ENCODE assay signal across 1 cellular context in the genomic region with DNA sequence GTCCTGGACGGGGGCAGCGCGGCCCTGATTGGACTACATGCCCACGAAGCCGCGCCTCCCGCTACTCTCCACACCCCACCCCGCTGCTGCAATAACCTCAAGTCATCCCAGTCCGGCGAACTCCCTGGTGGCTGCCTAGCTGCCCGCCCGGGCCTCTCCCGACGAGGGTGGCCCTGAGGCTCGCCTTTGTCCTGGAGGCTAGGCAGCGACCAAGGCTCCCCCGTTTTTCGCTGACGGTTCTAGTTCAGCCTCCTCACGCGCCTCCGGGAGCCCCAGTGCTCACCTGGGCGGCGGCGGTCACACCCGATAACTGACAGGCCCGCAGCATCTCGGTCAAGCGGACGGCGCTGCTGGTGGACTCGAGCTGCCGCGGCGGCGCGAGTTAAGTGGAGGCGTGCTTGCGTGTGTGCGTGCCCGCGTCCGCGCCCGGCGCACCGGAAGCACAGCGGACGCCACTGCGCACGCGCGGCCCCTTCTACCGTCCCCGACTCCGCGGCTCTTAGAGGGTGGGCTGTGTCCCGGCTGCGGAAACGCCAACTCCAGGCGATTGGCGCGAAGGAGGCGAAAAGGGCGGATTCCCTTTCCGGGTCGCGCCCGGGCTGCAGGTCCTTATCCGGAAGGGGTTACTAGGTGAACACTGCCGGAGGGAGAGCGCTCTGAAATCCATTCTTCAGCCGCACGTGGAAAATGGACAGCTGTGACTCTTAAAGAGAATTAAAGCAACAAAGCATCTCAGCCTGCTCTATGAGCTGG.
A peak's percentile ranks its signal among the peaks of the same experiment; 100 is the strongest.
TF ChIP-seq lines count a peak whose summit lies in the region.

A gene (minus strand): TSS at position 408 of the 753 bp plus-strand sequence. CDS start 80 bp downstream, at position 328.

TF ChIP-seq in HCT116, 20 proteins besides CTCF, POLR2A, EP300 and RAD21 (continued from another document):
- TF ChIP-seq, protein P1, sequence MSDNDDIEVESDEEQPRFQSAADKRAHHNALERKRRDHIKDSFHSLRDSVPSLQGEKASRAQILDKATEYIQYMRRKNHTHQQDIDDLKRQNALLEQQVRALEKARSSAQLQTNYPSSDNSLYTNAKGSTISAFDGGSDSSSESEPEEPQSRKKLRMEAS (IDR thresholded peaks at IDR 0.05), result peak; percentile 94
- TF ChIP-seq EZH2phosphoT487 (IDR thresholded peaks at IDR 0.05; ENCODE audit: borderline replicate concordance) (no peak), JUND (IDR thresholded peaks at IDR 0.05) (no peak), ZNF274 (IDR thresholded peaks at IDR 0.05; ENCODE audit: low read depth, low read length) (no peak), ELF1 (IDR thresholded peaks at IDR 0.05; ENCODE audit: borderline replicate concordance, low read depth) (peak; percentile 70), ZFX (IDR thresholded peaks at IDR 0.05) (peak; percentile 67; the same call in 1 of the 2 replicates), SIN3A (IDR thresholded peaks at IDR 0.05; ENCODE audit: low read depth) (peak; percentile 88), SP1 (IDR thresholded peaks at IDR 0.05; ENCODE audit: low read depth) (peak; percentile 64), EZH2 (IDR thresholded peaks at IDR 0.05) (no peak), YY1 (IDR thresholded peaks at IDR 0.05; ENCODE audit: extremely low read depth, insufficient replicate concordance, low read depth, low read length) (peak; percentile 60)
